ENCODE assay signal across 21 cellular contexts in genomic region chr16:79114759-79115158, GRCh38.
"Had no signal": no experiment of that assay in that cellular context is flagged by ENCODE, and none has a peak within 500 bp of the region (broad histone marks: within the 10 kb centered on the region; RNA-seq: fewer than 3 reads in every experiment).

No MANE protein-coding gene starts in this region.

- H3K36me3 ChIP-seq: SJSA1 had no signal

- H3K4me3 ChIP-seq: SJSA1 had no signal

- H3K27me3 ChIP-seq: SJSA1 had no signal

- H3K27ac ChIP-seq: SJSA1 had no signal

- H3K9me3 ChIP-seq: SK-N-SH had no signal

- DNase-seq: KBM-7, MV-4-11, NCI-H1048, NCI-H1105, NCI-H1417, NCI-H1436 treated with DMSO at 0.1 percent for 48 hours, NCI-H1694, NCI-H187 treated with DMSO at 0.1 percent for 48 hours, NCI-H2029 treated with DMSO at 0.1 percent for 48 hours, NCI-H2171 treated with DMSO at 0.1 percent for 48 hours, NCI-H226, NCI-H446, NCI-H510A, NCI-H524 treated with DMSO at 0.1 percent for 48 hours, NCI-H69, NCI-H774, Right ventricle myocardium superior, RPMI8226, SIG-M5, SK-N-SH had no signal

- H3K9ac ChIP-seq: SK-N-SH had no signal

- H3K4me1 ChIP-seq: SJSA1 had no signal
